In the genomic region with DNA sequence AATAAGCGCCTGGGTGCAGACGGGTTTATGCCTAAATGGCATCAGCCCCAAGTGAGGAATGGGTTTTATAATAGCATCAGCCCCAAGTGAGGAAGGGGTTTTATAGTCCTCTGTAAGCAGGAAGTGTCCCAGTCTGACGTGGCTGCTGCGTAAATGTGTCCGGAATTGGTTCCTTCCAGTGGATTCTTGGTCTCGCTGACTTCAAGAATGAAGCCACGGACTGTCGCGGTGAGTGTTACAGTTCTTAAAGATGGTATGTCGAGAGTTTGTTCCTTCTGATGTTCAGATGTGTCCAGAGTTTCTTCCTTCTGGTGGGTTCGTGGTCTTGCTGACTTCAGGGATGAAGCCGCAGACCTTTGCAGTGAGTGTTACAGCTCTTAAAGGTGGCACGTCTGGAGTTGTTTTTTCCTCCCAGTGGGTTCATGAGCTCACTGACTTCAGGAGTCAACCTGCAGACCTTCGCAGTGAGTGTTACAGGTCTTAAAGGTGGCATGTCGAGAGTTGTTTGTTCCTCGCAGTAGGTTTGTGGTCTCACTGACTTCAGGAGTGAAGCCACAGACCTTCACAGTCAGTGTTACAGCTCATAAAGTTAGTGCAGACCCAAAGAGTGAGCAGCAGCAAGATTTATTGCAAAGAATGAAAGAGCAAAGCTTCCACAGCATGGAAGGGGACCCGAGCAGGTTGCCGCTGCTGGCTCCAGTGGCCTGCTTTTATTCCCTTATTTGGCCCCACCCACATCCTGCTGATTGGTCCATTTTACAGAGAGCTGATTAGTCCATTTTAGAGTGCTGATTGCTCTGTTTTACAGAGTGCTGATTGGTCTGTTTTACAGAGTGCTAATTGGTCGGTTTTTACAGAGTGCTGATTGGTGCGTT, we compare ENCODE assay signal across 7 cellular contexts. TPM values are rescaled to one million over a fixed set of nuclear protein-coding genes. Genes with fewer than 3 reads are reported as not detected.
DNase-seq lines count a peak whose midpoint lies in the region; TF ChIP-seq lines count a peak whose summit lies in the region.
"Not testable (repeated sequence)": the region's sequence is repeated elsewhere in the genome, so short reads cannot be mapped to it uniquely, and the experiment has no call there.

No MANE protein-coding gene starts in this region.

- TF ChIP-seq CTCF in HEK293 (tag by site-specific recombination; IDR thresholded peaks at IDR 0.05); endothelial cell (IDR thresholded peaks at IDR 0.05; ENCODE audit: unreplicated experiment); nephron (IDR thresholded peaks at IDR 0.05; ENCODE audit: unreplicated experiment in 3 of 3): not testable (repeated sequence)

- H3K4me3 Mint-ChIP-seq in activated T-cell treated with anti-CD3 and anti-CD28 coated beads, Interleukin-2, amount 50 U/mL, for 24 hours = peak overlapping the region; percentile 61
- H3K4me3 Mint-ChIP-seq in activated naive CD8-positive, alpha-beta T cell treated with anti-CD3 and anti-CD28 coated beads for 36 hours = peak overlapping the region; percentile 77
- H3K4me3 Mint-ChIP-seq in endothelial cell (ENCODE audit: unreplicated experiment) (peak overlapping the region; percentile 74), nephron (peak overlapping the region; percentile 53 to 76 (median 66))

- H3K9me3 ChIP-seq in HEK293 (ENCODE audit: control insufficient read depth, insufficient read depth, low read depth, low read length) = not testable (repeated sequence)

- CTCF ChIA-PET in HEK293 (lab: Yijun Ruan, JAX) = interaction anchor here (0.6 to 1.8 kb wide), 2 partner anchors 70 to 245 kb away, joined by 3 to 4 read pairs; no protein-coding TSS in a partner anchor

- H3K9me3 Mint-ChIP-seq in activated T-cell treated with anti-CD3 and anti-CD28 coated beads, Interleukin-2, amount 50 U/mL, for 24 hours; activated naive CD8-positive, alpha-beta T cell treated with anti-CD3 and anti-CD28 coated beads for 36 hours; endothelial cell (ENCODE audit: unreplicated experiment); nephron: not testable (repeated sequence)

- H3K4me1 ChIP-seq in HEK293 (ENCODE audit: control insufficient read depth, insufficient read depth, low read length) = not testable (repeated sequence)

- peak overlapping the region; percentile 86 for H3K27ac Mint-ChIP-seq in activated T-cell treated with anti-CD3 and anti-CD28 coated beads, Interleukin-2, amount 50 U/mL, for 24 hours
- peak overlapping the region; percentile 92 for H3K27ac Mint-ChIP-seq in activated naive CD8-positive, alpha-beta T cell treated with anti-CD3 and anti-CD28 coated beads for 36 hours
- H3K27ac Mint-ChIP-seq in endothelial cell (ENCODE audit: unreplicated experiment) = not testable (repeated sequence)
- peak overlapping the region in 1 of 3 experiments; percentile 37 for H3K27ac Mint-ChIP-seq in nephron

- DNase-seq in activated CD8-positive, alpha-beta memory T cell treated with anti-CD3 and anti-CD28 coated beads for 24 hours = peak; percentile 72
- DNase-seq in activated T-cell treated with anti-CD3 and anti-CD28 coated beads, Interleukin-2, amount 50 U/mL, for 24 hours = peak; percentile 42
- peak; percentile 63 for DNase-seq in activated naive CD8-positive, alpha-beta T cell treated with anti-CD3 and anti-CD28 coated beads for 36 hours
- not testable (repeated sequence) for DNase-seq in endothelial cell (ENCODE audit: low spot score)
- peak; percentile 46 for DNase-seq in stimulated activated CD8-positive, alpha-beta memory T cell treated with anti-CD3 and anti-CD28 coated beads, Interleukin-4, amount 100 ng/mL, for 48 hours

- not testable (repeated sequence) for H3K4me3 ChIP-seq in HEK293 (ENCODE audit: low read depth, low read length)

- peaks cover 0 to 24% of the 10 kb centered on the region in 2 experiments; a peak in 1 of 3 replicates for H3K36me3 ChIP-seq in HEK293 (ENCODE audit: control insufficient read depth in 2 of 2, insufficient read depth in 1 of 2, low read length in 2 of 2)

- H3K27ac ChIP-seq in HEK293 (ENCODE audit: extremely low read depth, low read depth, low read length) = not testable (repeated sequence)

- H3K36me3 Mint-ChIP-seq in activated T-cell treated with anti-CD3 and anti-CD28 coated beads, Interleukin-2, amount 50 U/mL, for 24 hours (ENCODE audit: low read depth) = peaks cover 44% of the 10 kb centered on the region
- H3K36me3 Mint-ChIP-seq in activated naive CD8-positive, alpha-beta T cell treated with anti-CD3 and anti-CD28 coated beads for 36 hours = peaks cover 41% of the 10 kb centered on the region
- H3K36me3 Mint-ChIP-seq in endothelial cell (ENCODE audit: low read depth, unreplicated experiment) = peaks cover 12% of the 10 kb centered on the region
- peaks cover 50% of the 10 kb centered on the region for H3K36me3 Mint-ChIP-seq in nephron (ENCODE audit: low read depth)

- POLR2A ChIA-PET in HEK293 (lab: Yijun Ruan, JAX) = interaction anchor here (0.6 kb wide), 2 partner anchors 508 to 535 kb away, joined by 3 to 7 read pairs; partner anchors contain the start of gene RHEB

- not testable (repeated sequence) for H3K27me3 Mint-ChIP-seq in activated T-cell treated with anti-CD3 and anti-CD28 coated beads, Interleukin-2, amount 50 U/mL, for 24 hours; activated naive CD8-positive, alpha-beta T cell treated with anti-CD3 and anti-CD28 coated beads for 36 hours; endothelial cell (ENCODE audit: unreplicated experiment); nephron (ENCODE audit: low read depth)

- peaks cover 53% of the 10 kb centered on the region for H3K4me1 Mint-ChIP-seq in activated T-cell treated with anti-CD3 and anti-CD28 coated beads, Interleukin-2, amount 50 U/mL, for 24 hours (ENCODE audit: low read depth)
- peaks cover 47% of the 10 kb centered on the region for H3K4me1 Mint-ChIP-seq in activated naive CD8-positive, alpha-beta T cell treated with anti-CD3 and anti-CD28 coated beads for 36 hours
- H3K4me1 Mint-ChIP-seq in endothelial cell (ENCODE audit: unreplicated experiment); nephron: not testable (repeated sequence)

TF ChIP-seq in HEK293, 187 proteins besides CTCF, POLR2A, EP300 and RAD21:
- TF ChIP-seq SP2 (tag by site-specific recombination; IDR thresholded peaks at IDR 0.05) = peak; percentile 51

RNA-seq across cellular contexts. Expression of gene GALNT11, which starts 2.3 kb away (rescaled TPM):
- total RNA-seq in activated naive CD8-positive, alpha-beta T cell treated with anti-CD3 and anti-CD28 coated beads for 36 hours = 10 to 100 TPM; 18.6 to 19.0 TPM
- total RNA-seq in endothelial cell (ENCODE audit: unreplicated experiment) = 21.2 TPM
